In genomic region chrX:19883878-19884277, GRCh38 we compare ENCODE assay signal across 10 cellular contexts. TPM values are rescaled to one million over a fixed set of nuclear protein-coding genes. Genes with fewer than 3 reads are reported as not detected.
DNase-seq lines count a peak whose midpoint lies in the region; ATAC-seq and TF ChIP-seq lines count a peak whose summit lies in the region.
"Had no signal": no experiment of that assay in that cellular context is flagged by ENCODE, and none has a peak within 500 bp of the region (broad histone marks: within the 10 kb centered on the region; RNA-seq: fewer than 3 reads in every experiment).

No MANE protein-coding gene starts in this region.

- peak overlapping the region in 6 of 10 donors; percentile 12 to 80 (median 28) for H3K4me3 Mint-ChIP-seq in naive thymus-derived CD4-positive, alpha-beta T cell

- peaks cover 0 to 10% (median 0%) of the 10 kb centered on the region in 11 donors for H3K9me3 Mint-ChIP-seq in naive thymus-derived CD4-positive, alpha-beta T cell

- peak; percentile 33 for ATAC-seq in GM18519 (IDR thresholded peaks at IDR 0.05; ENCODE audit: low FRiP score, unreplicated experiment)
- peak; percentile 42 for ATAC-seq in GM21717 (IDR thresholded peaks at IDR 0.05; ENCODE audit: unreplicated experiment)
- ATAC-seq in naive thymus-derived CD4-positive, alpha-beta T cell: no peak

- no peaks in the 10 kb centered on the region for H3K27me3 ChIP-seq in naive thymus-derived CD4-positive, alpha-beta T cell (ENCODE audit: control insufficient read depth in 2 of 2, insufficient read depth in 2 of 2, low read length in 2 of 2)

- peak overlapping the region in 7 of 9 donors; percentile 21 to 76 (median 46) for H3K27ac Mint-ChIP-seq in naive thymus-derived CD4-positive, alpha-beta T cell

- peak; percentile 33 for DNase-seq in NAMALWA (ENCODE audit: low spot score)
- no peak for DNase-seq in naive thymus-derived CD4-positive, alpha-beta T cell
- DNase-seq in NCI-H526 treated with DMSO at 0.1 percent for 48 hours (lab: John Stamatoyannopoulos, UW): no peak
- no peak for DNase-seq in HEK293T (ENCODE audit: extremely low spot score)
- DNase-seq in Kasumi-1 (lab: John Stamatoyannopoulos, UW): no peak
- DNase-seq: dermis blood vessel endothelial cell, NCI-H2081, spleen had no signal

- no peaks in the 10 kb centered on the region for H3K36me3 ChIP-seq in naive thymus-derived CD4-positive, alpha-beta T cell (ENCODE audit: control insufficient read depth in 2 of 3, insufficient read depth in 3 of 3, low read length in 3 of 3)
- H3K36me3 ChIP-seq: spleen had no signal

- POLR2A ChIA-PET in naive thymus-derived CD4-positive, alpha-beta T cell (lab: Charles Lee): interaction anchor here (0.6 to 1.8 kb wide), 7 partner anchors 11 to 274 kb away, joined by 3 to 5 read pairs (median 3); no protein-coding TSS in a partner anchor
- POLR2A ChIA-PET in HEK293T (lab: Yijun Ruan, JAX): no interaction called here

- H3K27ac ChIP-seq in naive thymus-derived CD4-positive, alpha-beta T cell (ENCODE audit: low read depth, low read length): no peak overlapping the region

- CTCF ChIA-PET in naive thymus-derived CD4-positive, alpha-beta T cell (lab: Charles Lee): no interaction called here
- CTCF ChIA-PET in HEK293T (lab: Yijun Ruan, JAX): interaction anchor here (0.6 kb wide), 1 partner anchor 348 kb away, joined by 3 read pairs; no protein-coding TSS in a partner anchor

- H3K27me3 Mint-ChIP-seq in naive thymus-derived CD4-positive, alpha-beta T cell: no peaks in the 10 kb centered on the region

- H3K4me1 ChIP-seq in naive thymus-derived CD4-positive, alpha-beta T cell (ENCODE audit: control insufficient read depth in 2 of 2, insufficient read depth in 2 of 2, low read length in 2 of 2): peaks cover 5 to 7% of the 10 kb centered on the region in 2 donors

- no peak overlapping the region for H3K4me3 ChIP-seq in naive thymus-derived CD4-positive, alpha-beta T cell (ENCODE audit: low read length)
- H3K4me3 ChIP-seq: spleen had no signal

- intact Hi-C loops in naive thymus-derived CD4-positive, alpha-beta T cell (cut with micrococcal nuclease): loop anchor here in 1 of 2 donors (2.0 kb wide), 2 partner anchors 27 to 43 kb away; no protein-coding TSS in a partner anchor

- no peaks in the 10 kb centered on the region for H3K9me3 ChIP-seq in naive thymus-derived CD4-positive, alpha-beta T cell (ENCODE audit: control insufficient read depth in 2 of 3, low read length in 3 of 3)
- H3K9me3 ChIP-seq: spleen had no signal

- peaks cover 0 to 21% (median 6%) of the 10 kb centered on the region in 5 donors for H3K36me3 Mint-ChIP-seq in naive thymus-derived CD4-positive, alpha-beta T cell

- peaks cover 34 to 66% (median 55%) of the 10 kb centered on the region in 7 donors for H3K4me1 Mint-ChIP-seq in naive thymus-derived CD4-positive, alpha-beta T cell

TF ChIP-seq in HEK293T, 16 proteins besides CTCF, POLR2A, EP300 and RAD21:
- TF ChIP-seq BHLHE40 (IDR thresholded peaks at IDR 0.05; ENCODE audit: borderline replicate concordance): no peak
- TF ChIP-seq SUZ12 (IDR thresholded peaks at IDR 0.05): no peak
- no peak for TF ChIP-seq FOXA1 (IDR thresholded peaks at IDR 0.05)
- TF ChIP-seq HDGF (IDR thresholded peaks at IDR 0.05; ENCODE audit: borderline replicate concordance): no peak
- TF ChIP-seq FOXM1 (IDR thresholded peaks at IDR 0.05; ENCODE audit: borderline replicate concordance): no peak
- TF ChIP-seq FOXK2 (IDR thresholded peaks at IDR 0.05): no peak
- TF ChIP-seq ARNT (IDR thresholded peaks at IDR 0.05): no peak
- no peak for TF ChIP-seq SP1 (IDR thresholded peaks at IDR 0.05)
- TF ChIP-seq NFRKB (IDR thresholded peaks at IDR 0.05): no peak
- TF ChIP-seq L3MBTL2 (conservative IDR thresholded peaks at IDR 0.05): no peak
- no peak for TF ChIP-seq CTBP1 (IDR thresholded peaks at IDR 0.05; ENCODE audit: borderline replicate concordance)
- TF ChIP-seq TARDBP (IDR thresholded peaks at IDR 0.05): no peak
- TF ChIP-seq ELF4 (IDR thresholded peaks at IDR 0.05): no peak

RNA-seq across cellular contexts. Expression of gene SH3KBP1, which starts 3.5 kb away (rescaled TPM):
- total RNA-seq in naive thymus-derived CD4-positive, alpha-beta T cell: 100 to 1,000 TPM; 103 to 130 (median 129) TPM
- polyA plus RNA-seq in naive thymus-derived CD4-positive, alpha-beta T cell: 100 to 1,000 TPM; 137 to 183 TPM
